In genomic region chr2:25377822-25378421, GRCh38 we compare ENCODE assay signal across 11 cellular contexts. TPM values are rescaled to one million over a fixed set of nuclear protein-coding genes. Genes with fewer than 3 reads are reported as not detected.
DNase-seq lines count a peak whose midpoint lies in the region; FAIRE-seq and TF ChIP-seq lines count a peak whose summit lies in the region.
"Had no signal": no experiment of that assay in that cellular context is flagged by ENCODE, and none has a peak within 500 bp of the region (broad histone marks: within the 10 kb centered on the region; RNA-seq: fewer than 3 reads in every experiment).

No MANE protein-coding gene starts in this region.

- H3K4me3 ChIP-seq in kidney (ENCODE audit: low read length in 2 of 2) (no peak overlapping the region), thymus (ENCODE audit: low read length) (no peak overlapping the region)
- H3K4me3 ChIP-seq: cardiac muscle cell, SJSA1 had no signal

- H3K4me1 ChIP-seq in kidney (ENCODE audit: control insufficient read depth in 1 of 2, insufficient read depth in 1 of 2, low read depth in 1 of 2, low read length in 2 of 2) (peaks cover 7 to 20% of the 10 kb centered on the region in 2 donors), thymus (ENCODE audit: control insufficient read depth, insufficient read depth, low read length) (peaks cover 30% of the 10 kb centered on the region)

- 96% methylated on average over 22 of the region's 22 CpGs for WGBS in thymus

- no peak for TF ChIP-seq CTCF in kidney (IDR thresholded peaks at IDR 0.05; ENCODE audit: borderline replicate concordance, extremely low read depth, insufficient read depth)

- no peak for FAIRE-seq in kidney (lab: Jason Lieb, UNC)
- FAIRE-seq: G401.6 had no signal

- H3K27me3 Mint-ChIP-seq in activated T-helper 1 cell treated with anti-CD3 and anti-CD28 coated beads, Interleukin-12 subunit alpha, Interleukin-12 subunit beta, Interleukin-2, Interleukin-4 antibody, amounts not matched to agents 30 ng/mL and 10 ng/mL and 1 ng/mL, durations not matched to agents 14 hours and 24 hours and 36 hours (ENCODE audit: insufficient read depth): no peaks in the 10 kb centered on the region

- H3K9me3 ChIP-seq in kidney (ENCODE audit: control insufficient read depth in 1 of 2, low read length in 2 of 2): no peaks in the 10 kb centered on the region
- no peaks in the 10 kb centered on the region for H3K9me3 ChIP-seq in thymus (ENCODE audit: control insufficient read depth)
- H3K9me3 ChIP-seq: SJSA1 had no signal

- H3K9ac ChIP-seq in kidney (ENCODE audit: low read length in 2 of 2): peak overlapping the region in 1 of 2 donors; percentile 62

- no peaks in the 10 kb centered on the region for H3K36me3 ChIP-seq in kidney (ENCODE audit: control insufficient read depth in 1 of 2, insufficient read depth in 2 of 2, low read length in 2 of 2)
- H3K36me3 ChIP-seq in thymus (ENCODE audit: control insufficient read depth, insufficient read depth): no peaks in the 10 kb centered on the region
- H3K36me3 ChIP-seq: cardiac muscle cell, SJSA1 had no signal

- no peaks in the 10 kb centered on the region for H3K27me3 ChIP-seq in thymus (ENCODE audit: control insufficient read depth, insufficient read depth)
- H3K27me3 ChIP-seq: cardiac muscle cell, SJSA1 had no signal

- peak overlapping the region; percentile 94 for H3K27ac Mint-ChIP-seq in activated T-helper 1 cell treated with anti-CD3 and anti-CD28 coated beads, Interleukin-12 subunit alpha, Interleukin-12 subunit beta, Interleukin-2, Interleukin-4 antibody, amounts not matched to agents 30 ng/mL and 10 ng/mL and 1 ng/mL, durations not matched to agents 14 hours and 24 hours and 36 hours

- H3K27ac ChIP-seq in kidney (ENCODE audit: low read depth in 2 of 2, low read length in 2 of 2): no peak overlapping the region
- H3K27ac ChIP-seq in thymus (ENCODE audit: low read depth): peak overlapping the region; percentile 89
- H3K27ac ChIP-seq: SJSA1 had no signal

- peaks cover 24% of the 10 kb centered on the region for H3K36me3 Mint-ChIP-seq in activated T-helper 1 cell treated with anti-CD3 and anti-CD28 coated beads, Interleukin-12 subunit alpha, Interleukin-12 subunit beta, Interleukin-2, Interleukin-4 antibody, amounts not matched to agents 30 ng/mL and 10 ng/mL and 1 ng/mL, durations not matched to agents 14 hours and 24 hours and 36 hours (ENCODE audit: low read depth)

- H3K4me1 Mint-ChIP-seq in activated T-helper 1 cell treated with anti-CD3 and anti-CD28 coated beads, Interleukin-12 subunit alpha, Interleukin-12 subunit beta, Interleukin-2, Interleukin-4 antibody, amounts not matched to agents 30 ng/mL and 10 ng/mL and 1 ng/mL, durations not matched to agents 14 hours and 24 hours and 36 hours (ENCODE audit: low read depth): peaks cover 54% of the 10 kb centered on the region

- DNase-seq in activated effector memory CD4-positive, alpha-beta T cell treated with anti-CD3 and anti-CD28 coated beads, Interleukin-2, amount 50 U/mL, for 16 hours: peak; percentile 54
- no peak for DNase-seq in activated effector memory CD4-positive, alpha-beta T cell treated with Interleukin-2 at 50 U/mL for 16 hours
- DNase-seq in activated T-helper 1 cell treated with anti-CD3 and anti-CD28 coated beads, Interleukin-12 subunit alpha, Interleukin-12 subunit beta, Interleukin-2, Interleukin-4 antibody, amounts not matched to agents 30 ng/mL and 10 ng/mL and 1 ng/mL, durations not matched to agents 14 hours and 24 hours and 36 hours (ENCODE audit: low spot score): no peak
- DNase-seq in kidney (peak; percentile 64), amniotic stem cell (lab: John Stamatoyannopoulos, UW) (no peak)
- DNase-seq in stimulated activated CD4-positive, alpha-beta T cell treated with anti-CD3 and anti-CD28 coated beads, Interleukin-2, amount 100 ng/mL, for 48 hours: no peak
- DNase-seq in stimulated activated CD4-positive, alpha-beta T cell treated with anti-CD3 and anti-CD28 coated beads, Interleukin-4, amount 100 ng/mL, for 1 hour: no peak

- peak overlapping the region; percentile 72 for H3K4me3 Mint-ChIP-seq in activated T-helper 1 cell treated with anti-CD3 and anti-CD28 coated beads, Interleukin-12 subunit alpha, Interleukin-12 subunit beta, Interleukin-2, Interleukin-4 antibody, amounts not matched to agents 30 ng/mL and 10 ng/mL and 1 ng/mL, durations not matched to agents 14 hours and 24 hours and 36 hours

- intact Hi-C loops in activated T-helper 1 cell treated with anti-CD3 and anti-CD28 coated beads, Interleukin-12 subunit alpha, Interleukin-12 subunit beta, Interleukin-2, Interleukin-4 antibody, amounts not matched to agents 30 ng/mL and 10 ng/mL and 1 ng/mL, durations not matched to agents 14 hours and 24 hours and 36 hours (cut with micrococcal nuclease): loop anchor here (1.0 to 2.0 kb wide), 7 partner anchors 16 to 180 kb away; no protein-coding TSS in a partner anchor
- intact Hi-C loops in kidney (cut with DNase I): no loop called here

- no peaks in the 10 kb centered on the region for H3K9me3 Mint-ChIP-seq in activated T-helper 1 cell treated with anti-CD3 and anti-CD28 coated beads, Interleukin-12 subunit alpha, Interleukin-12 subunit beta, Interleukin-2, Interleukin-4 antibody, amounts not matched to agents 30 ng/mL and 10 ng/mL and 1 ng/mL, durations not matched to agents 14 hours and 24 hours and 36 hours

RNA-seq across cellular contexts. Expression of gene DNMT3A, which starts 36.2 kb away (rescaled TPM):
- 101 and 105 TPM in 2 replicates for total RNA-seq in activated T-helper 1 cell treated with anti-CD3 and anti-CD28 coated beads, Interleukin-12 subunit alpha, Interleukin-12 subunit beta, Interleukin-2, Interleukin-4 antibody, amounts not matched to agents 30 ng/mL and 10 ng/mL and 1 ng/mL, durations not matched to agents 14 hours and 24 hours and 36 hours
- 31.4 TPM for total RNA-seq in kidney
- polyA plus RNA-seq in kidney (ENCODE audit: insufficient read depth, low read depth, low replicate concordance): 6.5 TPM
- 22.7 TPM for polyA plus RNA-seq in thymus

Comparison
In these comparisons a context has a peak if more than half of its experiments do, and no peak if none do; other contexts are left out.
1. DNase-seq: peak in activated effector memory CD4-positive, alpha-beta T cell treated with anti-CD3 and anti-CD28 coated beads, Interleukin-2, amount 50 U/mL, for 16 hours (single experiment) and kidney (single experiment); none in activated effector memory CD4-positive, alpha-beta T cell treated with Interleukin-2 at 50 U/mL for 16 hours (single experiment), activated T-helper 1 cell treated with anti-CD3 and anti-CD28 coated beads, Interleukin-12 subunit alpha, Interleukin-12 subunit beta, Interleukin-2, Interleukin-4 antibody, amounts not matched to agents 30 ng/mL and 10 ng/mL and 1 ng/mL, durations not matched to agents 14 hours and 24 hours and 36 hours (single experiment), amniotic stem cell (single experiment), stimulated activated CD4-positive, alpha-beta T cell treated with anti-CD3 and anti-CD28 coated beads, Interleukin-2, amount 100 ng/mL, for 48 hours (0 of 2) and stimulated activated CD4-positive, alpha-beta T cell treated with anti-CD3 and anti-CD28 coated beads, Interleukin-4, amount 100 ng/mL, for 1 hour (single experiment).